19 cellular contexts compared by ENCODE assay signal in genomic region chr10:79335094-79335469, GRCh38. TPM values are rescaled to one million over a fixed set of nuclear protein-coding genes. Genes with fewer than 3 reads are reported as not detected.
DNase-seq lines count a peak whose midpoint lies in the region; ATAC-seq lines count a peak whose summit lies in the region.
"Had no signal": no experiment of that assay in that cellular context is flagged by ENCODE, and none has a peak within 500 bp of the region (broad histone marks: within the 10 kb centered on the region; RNA-seq: fewer than 3 reads in every experiment).

No MANE protein-coding gene starts in this region.

- no peak for ATAC-seq in stimulated activated naive CD8-positive, alpha-beta T cell treated with anti-CD3 and anti-CD28 coated beads, Interleukin-15, Interleukin-2, amounts not matched to agents 100 U/mL and 50 U/mL, for 24 hours
- no peak for ATAC-seq in naive thymus-derived CD4-positive, alpha-beta T cell
- ATAC-seq: activated T-cell treated with anti-CD3 and anti-CD28 coated beads, Interleukin-2, amount 50 U/mL, for 72 hours; esophagus mucosa had no signal

- DNase-seq in stimulated activated naive CD8-positive, alpha-beta T cell treated with anti-CD3 and anti-CD28 coated beads, Interleukin-15, Interleukin-2, amounts not matched to agents 100 U/mL and 50 U/mL, for 24 hours = no peak
- DNase-seq in nucleus accumbens (lab: John Stamatoyannopoulos, UW) (peak in 53 of 56 donors; percentile 23 to 89 (median 78)), KG1 (lab: John Stamatoyannopoulos, UW) (no peak), foreskin melanocyte (no peak), NCI-H748 (lab: John Stamatoyannopoulos, UW; ENCODE audit: unreplicated experiment) (no peak)
- DNase-seq in naive thymus-derived CD4-positive, alpha-beta T cell = no peak
- DNase-seq: activated CD4-positive, alpha-beta T cell treated with anti-CD3 and anti-CD28 coated beads, Interleukin-2, amount 10 ng/mL, durations not matched to agents 7 days and 5 days; activated T-cell treated with anti-CD3 and anti-CD28 coated beads, Interleukin-2, amount 50 U/mL, for 72 hours; dermis blood vessel endothelial cell; GOT3; NCI-H2107; SHP77; stimulated activated CD4-positive, alpha-beta T cell treated with anti-CD3 and anti-CD28 coated beads, Interleukin-1b, Interleukin-23, amount 100 ng/mL, for 48 hours; stimulated activated CD8-positive, alpha-beta memory T cell treated with anti-CD3 and anti-CD28 coated beads, Interleukin-4, amount 100 ng/mL, for 48 hours; upper lobe of right lung had no signal

- H3K4me1 Mint-ChIP-seq in stimulated activated naive CD8-positive, alpha-beta T cell treated with anti-CD3 and anti-CD28 coated beads, Interleukin-15, Interleukin-2, amounts not matched to agents 100 ng/mL and 50 ng/mL, for 24 hours (ENCODE audit: low read depth) = peaks cover 44% of the 10 kb centered on the region
- peaks cover 43% of the 10 kb centered on the region for H3K4me1 Mint-ChIP-seq in dendritic cell treated with granulocyte-macrophage colony-stimulating factor and Interleukin-4, amounts not matched to agents 40 ng/mL and 50 ng/mL, for 4 days (ENCODE audit: low read depth)
- peaks cover 0 to 40% (median 20%) of the 10 kb centered on the region in 7 donors for H3K4me1 Mint-ChIP-seq in naive thymus-derived CD4-positive, alpha-beta T cell

- H3K27ac Mint-ChIP-seq in stimulated activated naive CD8-positive, alpha-beta T cell treated with anti-CD3 and anti-CD28 coated beads, Interleukin-15, Interleukin-2, amounts not matched to agents 100 ng/mL and 50 ng/mL, for 24 hours = peak overlapping the region; percentile 70
- peak overlapping the region; percentile 78 for H3K27ac Mint-ChIP-seq in dendritic cell treated with granulocyte-macrophage colony-stimulating factor and Interleukin-4, amounts not matched to agents 40 ng/mL and 50 ng/mL, for 4 days
- peak overlapping the region in 4 of 9 donors; percentile 14 to 34 (median 20) for H3K27ac Mint-ChIP-seq in naive thymus-derived CD4-positive, alpha-beta T cell
- H3K27ac Mint-ChIP-seq: activated CD4-positive, alpha-beta T cell treated with anti-CD3 and anti-CD28 coated beads, Interleukin-2, amount 10 ng/mL, durations not matched to agents 7 days and 5 days; activated T-cell treated with anti-CD3 and anti-CD28 coated beads, Interleukin-2, amount 50 U/mL, for 72 hours had no signal

- no peaks in the 10 kb centered on the region for H3K9me3 ChIP-seq in naive thymus-derived CD4-positive, alpha-beta T cell (ENCODE audit: control insufficient read depth in 2 of 3, low read length in 3 of 3)
- H3K9me3 ChIP-seq: upper lobe of right lung had no signal

- H3K36me3 ChIP-seq in naive thymus-derived CD4-positive, alpha-beta T cell (ENCODE audit: control insufficient read depth in 2 of 3, insufficient read depth in 3 of 3, low read length in 3 of 3) = no peaks in the 10 kb centered on the region
- H3K36me3 ChIP-seq: upper lobe of right lung had no signal

- no peaks in the 10 kb centered on the region for H3K27me3 Mint-ChIP-seq in stimulated activated naive CD8-positive, alpha-beta T cell treated with anti-CD3 and anti-CD28 coated beads, Interleukin-15, Interleukin-2, amounts not matched to agents 100 ng/mL and 50 ng/mL, for 24 hours
- peaks cover 3% of the 10 kb centered on the region for H3K27me3 Mint-ChIP-seq in dendritic cell treated with granulocyte-macrophage colony-stimulating factor and Interleukin-4, amounts not matched to agents 40 ng/mL and 50 ng/mL, for 4 days
- H3K27me3 Mint-ChIP-seq in naive thymus-derived CD4-positive, alpha-beta T cell = no peaks in the 10 kb centered on the region
- H3K27me3 Mint-ChIP-seq: activated CD4-positive, alpha-beta T cell treated with anti-CD3 and anti-CD28 coated beads, Interleukin-2, amount 10 ng/mL, durations not matched to agents 7 days and 5 days; B cell had no signal

- no peak overlapping the region for H3K4me3 Mint-ChIP-seq in stimulated activated naive CD8-positive, alpha-beta T cell treated with anti-CD3 and anti-CD28 coated beads, Interleukin-15, Interleukin-2, amounts not matched to agents 100 ng/mL and 50 ng/mL, for 24 hours
- H3K4me3 Mint-ChIP-seq in dendritic cell treated with granulocyte-macrophage colony-stimulating factor and Interleukin-4, amounts not matched to agents 40 ng/mL and 50 ng/mL, for 4 days = no peak overlapping the region
- no peak overlapping the region for H3K4me3 Mint-ChIP-seq in naive thymus-derived CD4-positive, alpha-beta T cell
- H3K4me3 Mint-ChIP-seq: activated CD4-positive, alpha-beta T cell treated with anti-CD3 and anti-CD28 coated beads, Interleukin-2, amount 10 ng/mL, durations not matched to agents 7 days and 5 days; activated T-cell treated with anti-CD3 and anti-CD28 coated beads, Interleukin-2, amount 50 U/mL, for 72 hours; B cell had no signal

- H3K9me3 Mint-ChIP-seq in stimulated activated naive CD8-positive, alpha-beta T cell treated with anti-CD3 and anti-CD28 coated beads, Interleukin-15, Interleukin-2, amounts not matched to agents 100 ng/mL and 50 ng/mL, for 24 hours = no peaks in the 10 kb centered on the region
- H3K9me3 Mint-ChIP-seq in dendritic cell treated with granulocyte-macrophage colony-stimulating factor and Interleukin-4, amounts not matched to agents 40 ng/mL and 50 ng/mL, for 4 days = no peaks in the 10 kb centered on the region
- peaks cover 0 to 11% (median 0%) of the 10 kb centered on the region in 11 donors for H3K9me3 Mint-ChIP-seq in naive thymus-derived CD4-positive, alpha-beta T cell

- POLR2A ChIA-PET in naive thymus-derived CD4-positive, alpha-beta T cell (lab: Charles Lee) = interaction anchor here (1.6 to 2.1 kb wide), 2 partner anchors 10 to 12 kb away, joined by 6 to 10 read pairs; no protein-coding TSS in a partner anchor

- peaks cover 4 to 9% of the 10 kb centered on the region in 2 donors for H3K4me1 ChIP-seq in naive thymus-derived CD4-positive, alpha-beta T cell (ENCODE audit: control insufficient read depth in 2 of 2, insufficient read depth in 2 of 2, low read length in 2 of 2)
- H3K4me1 ChIP-seq: upper lobe of right lung had no signal

- H3K4me3 ChIP-seq in naive thymus-derived CD4-positive, alpha-beta T cell (ENCODE audit: low read length) = no peak overlapping the region
- H3K4me3 ChIP-seq: upper lobe of right lung had no signal

- H3K27me3 ChIP-seq in naive thymus-derived CD4-positive, alpha-beta T cell (ENCODE audit: control insufficient read depth in 2 of 2, insufficient read depth in 2 of 2, low read length in 2 of 2) = no peaks in the 10 kb centered on the region
- H3K27me3 ChIP-seq: upper lobe of right lung had no signal

- CTCF ChIA-PET in naive thymus-derived CD4-positive, alpha-beta T cell (lab: Charles Lee) = interaction anchor here (1.2 to 1.3 kb wide), 2 partner anchors 10 to 11 kb away, joined by 3 to 4 read pairs; no protein-coding TSS in a partner anchor

- H3K36me3 Mint-ChIP-seq in stimulated activated naive CD8-positive, alpha-beta T cell treated with anti-CD3 and anti-CD28 coated beads, Interleukin-15, Interleukin-2, amounts not matched to agents 100 ng/mL and 50 ng/mL, for 24 hours (ENCODE audit: low read depth) = no peaks in the 10 kb centered on the region
- H3K36me3 Mint-ChIP-seq in dendritic cell treated with granulocyte-macrophage colony-stimulating factor and Interleukin-4, amounts not matched to agents 40 ng/mL and 50 ng/mL, for 4 days (ENCODE audit: low read depth) = no peaks in the 10 kb centered on the region
- peaks cover 0 to 20% (median 0%) of the 10 kb centered on the region in 5 donors for H3K36me3 Mint-ChIP-seq in naive thymus-derived CD4-positive, alpha-beta T cell

- intact Hi-C loops in dendritic cell treated with granulocyte-macrophage colony-stimulating factor and Interleukin-4, amounts not matched to agents 40 ng/mL and 50 ng/mL, for 4 days (cut with micrococcal nuclease) = no loop called here
- intact Hi-C loops in naive thymus-derived CD4-positive, alpha-beta T cell (cut with micrococcal nuclease) = no loop called here

- no peak overlapping the region for H3K27ac ChIP-seq in naive thymus-derived CD4-positive, alpha-beta T cell (ENCODE audit: low read depth, low read length)
- H3K27ac ChIP-seq: upper lobe of right lung had no signal

RNA-seq across cellular contexts. Expression of gene PPIF, which starts 12.2 kb away (rescaled TPM):
- total RNA-seq in naive thymus-derived CD4-positive, alpha-beta T cell = 100 to 1,000 TPM in 1 of 5 experiments, 10 to 100 TPM in 4; 20.6 to 192 (median 73.3) TPM
- 10 to 100 TPM in 1 of 2 donors, 1 to 10 TPM in 1; 8.7 to 12.9 TPM for polyA plus RNA-seq in naive thymus-derived CD4-positive, alpha-beta T cell

Comparison
In these comparisons a context has a peak if more than half of its experiments do, and no peak if none do; other contexts are left out.
1. DNase-seq: peak in nucleus accumbens (53 of 56); none in stimulated activated naive CD8-positive, alpha-beta T cell treated with anti-CD3 and anti-CD28 coated beads, Interleukin-15, Interleukin-2, amounts not matched to agents 100 U/mL and 50 U/mL, for 24 hours (single experiment), naive thymus-derived CD4-positive, alpha-beta T cell (0 of 9), KG1 (single experiment), foreskin melanocyte (single experiment) and NCI-H748 (single experiment).